In genomic region chr7:150956395-150957118, GRCh38 we compare ENCODE assay signal across 3 cellular contexts.
TF ChIP-seq lines count a peak whose summit lies in the region.

No MANE protein-coding gene starts in this region.

TF ChIP-seq in SK-N-SH, 30 proteins besides CTCF, POLR2A, EP300 and RAD21:
- TF ChIP-seq SMC3 (IDR thresholded peaks at IDR 0.05; ENCODE audit: low read depth, low read length) (no peak; the same call in 1 of the 2 replicates), FOXJ3 (CRISPR knock-in tag; IDR thresholded peaks at IDR 0.05) (no peak), TCF12 (IDR thresholded peaks at IDR 0.05) (no peak)

TF ChIP-seq in SK-N-SH treated with all-trans-retinoic acid at 6 μM for 48 hours, 23 proteins besides CTCF, POLR2A, EP300 and RAD21:
- TF ChIP-seq RARB (CRISPR knock-in tag; IDR thresholded peaks at IDR 0.05) (no peak), TCF4 (CRISPR knock-in tag; IDR thresholded peaks at IDR 0.05; ENCODE audit: borderline replicate concordance) (no peak), PATZ1 (CRISPR knock-in tag; IDR thresholded peaks at IDR 0.05; ENCODE audit: borderline replicate concordance) (no peak), GLIS3 (CRISPR knock-in tag; IDR thresholded peaks at IDR 0.05) (no peak), ZNF565 (CRISPR knock-in tag; conservative IDR thresholded peaks at IDR 0.05; ENCODE audit: low read depth) (no peak), TOX (CRISPR knock-in tag; IDR thresholded peaks at IDR 0.05; ENCODE audit: borderline replicate concordance) (no peak), CSRNP3 (CRISPR knock-in tag; IDR thresholded peaks at IDR 0.05) (no peak), ISL1 (CRISPR knock-in tag; IDR thresholded peaks at IDR 0.05) (no peak), TSHZ2 (CRISPR knock-in tag; IDR thresholded peaks at IDR 0.05) (no peak), ZFP3 (CRISPR knock-in tag; IDR thresholded peaks at IDR 0.05) (no peak), ZNF8 (CRISPR knock-in tag; IDR thresholded peaks at IDR 0.05) (no peak), POU6F1 (CRISPR knock-in tag; IDR thresholded peaks at IDR 0.05; ENCODE audit: borderline replicate concordance, low read depth) (no peak), ZNF70 (CRISPR knock-in tag; IDR thresholded peaks at IDR 0.05) (no peak), ESRRG (CRISPR knock-in tag; IDR thresholded peaks at IDR 0.05) (no peak), CSDC2 (CRISPR knock-in tag; IDR thresholded peaks at IDR 0.05) (no peak), ZC3H10 (CRISPR knock-in tag; IDR thresholded peaks at IDR 0.05) (no peak)
TF ChIP-seq in SK-N-SH treated with all-trans-retinoic acid at 6 μM for 48 hours: peak in this region for 0.

TF ChIP-seq in IMR-90, 13 proteins besides CTCF, POLR2A, EP300 and RAD21:
- no peak for TF ChIP-seq SMC3 (IDR thresholded peaks at IDR 0.05; ENCODE audit: low read depth, low read length)
- no peak for TF ChIP-seq MXI1 (IDR thresholded peaks at IDR 0.05; ENCODE audit: borderline replicate concordance, low read depth, low read length)
- no peak for TF ChIP-seq BHLHE40 (IDR thresholded peaks at IDR 0.05; ENCODE audit: low read depth, low read length)
- no peak for TF ChIP-seq CEBPB (IDR thresholded peaks at IDR 0.05; ENCODE audit: low read depth, low read length)
- TF ChIP-seq RCOR1 (IDR thresholded peaks at IDR 0.05; ENCODE audit: insufficient replicate concordance, low read length): no peak
- TF ChIP-seq FOS (IDR thresholded peaks at IDR 0.05; ENCODE audit: low read depth, low read length): no peak
- TF ChIP-seq NFE2L2 (IDR thresholded peaks at IDR 0.05; ENCODE audit: low read depth, low read length): no peak
- TF ChIP-seq USF2 (IDR thresholded peaks at IDR 0.05; ENCODE audit: low read depth, low read length): no peak
- no peak for TF ChIP-seq MAZ (IDR thresholded peaks at IDR 0.05; ENCODE audit: borderline replicate concordance, low read depth, low read length)
- TF ChIP-seq CHD1 (IDR thresholded peaks at IDR 0.05; ENCODE audit: low read depth, low read length): no peak
- no peak for TF ChIP-seq ELK1 (IDR thresholded peaks at IDR 0.05; ENCODE audit: borderline replicate concordance, low read depth, low read length)
- no peak for TF ChIP-seq MAFK (IDR thresholded peaks at IDR 0.05; ENCODE audit: low read depth, low read length)
- no peak for TF ChIP-seq RFX5 (IDR thresholded peaks at IDR 0.05; ENCODE audit: low read depth, low read length)
